Comparison of ENCODE assay signal across 1 cellular context in genomic region chr1:40799351-40799867, GRCh38.
TF ChIP-seq lines count a peak whose summit lies in the region.

No MANE protein-coding gene starts in this region.

TF ChIP-seq in K562, 482 proteins besides CTCF, POLR2A, EP300 and RAD21 (continued from another document):
- TF ChIP-seq VEZF1 (CRISPR knock-in tag; IDR thresholded peaks at IDR 0.05) (peak; percentile 69), FOXJ3 (CRISPR knock-in tag; IDR thresholded peaks at IDR 0.05) (peak; percentile 79), KDM2B (CRISPR knock-in tag; IDR thresholded peaks at IDR 0.05) (no peak)
